ENCODE assay signal across 18 cellular contexts in the genomic region with DNA sequence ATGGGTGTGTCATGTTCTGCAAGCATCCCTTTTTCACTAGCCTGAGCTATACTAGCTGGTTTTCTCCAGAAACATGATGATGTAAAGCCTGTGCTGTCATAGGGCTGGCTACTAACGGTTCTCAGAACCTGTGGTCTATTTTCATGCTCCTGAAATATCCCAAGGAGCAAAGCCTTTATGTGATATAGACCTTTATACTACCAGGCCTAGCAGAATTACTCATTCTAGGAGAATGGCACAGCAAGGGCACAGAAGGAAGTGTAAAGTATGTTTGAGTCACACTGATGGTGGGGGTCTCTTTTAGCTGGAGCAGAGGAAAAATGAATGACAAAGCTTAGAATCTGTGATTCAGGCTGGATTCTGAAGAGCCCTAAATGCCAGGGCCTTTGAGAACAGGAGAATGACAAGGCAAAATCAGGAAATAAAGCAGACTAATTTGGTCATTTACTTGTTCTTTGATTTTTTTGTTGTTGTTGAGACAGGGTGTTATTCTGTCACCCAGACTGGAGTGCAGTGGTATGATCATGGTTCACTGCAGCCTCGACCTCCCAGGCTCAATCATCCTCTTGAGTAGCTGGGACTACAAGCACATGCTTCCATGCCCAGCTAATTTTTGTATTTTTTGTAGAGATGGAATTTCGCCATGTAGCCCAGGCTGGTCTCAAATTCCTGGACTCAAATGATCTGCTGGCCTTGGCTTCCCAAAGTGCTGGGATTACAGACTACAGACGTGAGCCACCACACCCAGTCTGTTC. TPM values are rescaled to one million over a fixed set of nuclear protein-coding genes. Genes with fewer than 3 reads are reported as not detected.
DNase-seq lines count a peak whose midpoint lies in the region; ATAC-seq and TF ChIP-seq lines count a peak whose summit lies in the region.
"Had no signal": no experiment of that assay in that cellular context is flagged by ENCODE, and none has a peak within 500 bp of the region (broad histone marks: within the 10 kb centered on the region; RNA-seq: fewer than 3 reads in every experiment).

No MANE protein-coding gene starts in this region.

- H3K4ac ChIP-seq in mesenchymal stem cell (ENCODE audit: low read depth in 1 of 2, low read length in 2 of 2): no peak overlapping the region

- TF ChIP-seq CTCF in Calu3 (IDR thresholded peaks at IDR 0.05; ENCODE audit: unreplicated experiment) (no peak), brain microvascular endothelial cell (IDR thresholded peaks at IDR 0.05; ENCODE audit: low read depth, low read length, missing control alignments) (no peak), upper lobe of right lung (IDR thresholded peaks at IDR 0.05) (no peak)

- H4K91ac ChIP-seq in mesenchymal stem cell (ENCODE audit: low read length): no peak overlapping the region

- ATAC-seq in upper lobe of right lung: no peak
- ATAC-seq: CD8-positive, alpha-beta T cell; mucosa of descending colon; sciatic nerve had no signal

- H3K9ac ChIP-seq in mesenchymal stem cell (ENCODE audit: low read length): peak overlapping the region; percentile 29

- intact Hi-C loops in Calu3 (cut with micrococcal nuclease; ENCODE audit: unreplicated experiment): no loop called here
- intact Hi-C loops in upper lobe of right lung (cut with DNase I): no loop called here
- intact Hi-C loops in head of caudate nucleus (cut with DNase I): no loop called here

- no peaks in the 10 kb centered on the region for H3K27me3 ChIP-seq in brain microvascular endothelial cell (replicated peaks)
- H3K27me3 ChIP-seq in mesenchymal stem cell (ENCODE audit: control insufficient read depth in 1 of 2, insufficient read depth in 1 of 2, low read length in 2 of 2): no peaks in the 10 kb centered on the region
- no peaks in the 10 kb centered on the region for H3K27me3 ChIP-seq in upper lobe of right lung
- H3K27me3 ChIP-seq: cardiac muscle cell, vagina had no signal

- no peak overlapping the region for H3K4me2 ChIP-seq in mesenchymal stem cell (ENCODE audit: low read length, poor library complexity, severe bottlenecking)

- DNase-seq in Calu3 (no peak), NCI-H226 (peak; percentile 42), brain microvascular endothelial cell (no peak), mesenchymal stem cell (peak; percentile 33), upper lobe of right lung (no peak), dedifferentiated amniotic fluid mesenchymal stem cell (ENCODE audit: extremely low spot score) (no peak), head of caudate nucleus (no peak), KBM-7 (no peak)
- DNase-seq: activated naive CD4-positive, alpha-beta T cell treated with anti-CD3 and anti-CD28 coated beads, Interleukin-2, amount 10 ng/mL, durations not matched to agents 7 days and 5 days; CD8-positive, alpha-beta T cell; DND-41; mucosa of descending colon; NCI-H1092 treated with DMSO at 0.1 percent for 48 hours; NCI-H748 treated with DMSO at 0.1 percent for 48 hours; nucleus accumbens had no signal

- H2BK12ac ChIP-seq in mesenchymal stem cell (ENCODE audit: low read length in 2 of 2): no peak overlapping the region

- WGBS in mesenchymal stem cell: 94% methylated on average over 2 of the region's 4 CpGs

- no peak overlapping the region for H3K4me3 Mint-ChIP-seq in Calu3 (ENCODE audit: low read depth, unreplicated experiment)
- H3K4me3 Mint-ChIP-seq: activated naive CD4-positive, alpha-beta T cell treated with anti-CD3 and anti-CD28 coated beads, Interleukin-2, amount 10 ng/mL, durations not matched to agents 7 days and 5 days; CD8-positive, alpha-beta T cell had no signal

- no peaks in the 10 kb centered on the region for H3K27me3 Mint-ChIP-seq in Calu3 (ENCODE audit: unreplicated experiment)
- H3K27me3 Mint-ChIP-seq: activated naive CD4-positive, alpha-beta T cell treated with anti-CD3 and anti-CD28 coated beads, Interleukin-2, amount 10 ng/mL, durations not matched to agents 7 days and 5 days had no signal

- no peak overlapping the region for H2AK5ac ChIP-seq in mesenchymal stem cell (ENCODE audit: low read length, severe bottlenecking)

- H2BK15ac ChIP-seq in mesenchymal stem cell (ENCODE audit: low read depth, poor library complexity, severe bottlenecking): no peak overlapping the region

- H3K27ac Mint-ChIP-seq in Calu3 (ENCODE audit: unreplicated experiment): peak overlapping the region; percentile 69
- H3K27ac Mint-ChIP-seq: activated naive CD4-positive, alpha-beta T cell treated with anti-CD3 and anti-CD28 coated beads, Interleukin-2, amount 10 ng/mL, durations not matched to agents 7 days and 5 days; CD8-positive, alpha-beta T cell had no signal

- no peaks in the 10 kb centered on the region for H3K36me3 Mint-ChIP-seq in Calu3 (ENCODE audit: insufficient read depth, unreplicated experiment)
- H3K36me3 Mint-ChIP-seq: activated naive CD4-positive, alpha-beta T cell treated with anti-CD3 and anti-CD28 coated beads, Interleukin-2, amount 10 ng/mL, durations not matched to agents 7 days and 5 days; CD8-positive, alpha-beta T cell had no signal

- no peak overlapping the region for H3K18ac ChIP-seq in mesenchymal stem cell (ENCODE audit: low read depth in 1 of 2, low read length in 2 of 2)

- no peak overlapping the region for H2AFZ ChIP-seq in mesenchymal stem cell (ENCODE audit: low read depth, low read length)

- in situ Hi-C loops in brain microvascular endothelial cell (cut with HindIII; ENCODE audit: low pct_ligation_motif_present, low sequenced_read_pairs): no loop called here
- in situ Hi-C loops in KBM-7 (cut with MboI; ENCODE audit: low pct_unique_long_range_greater_than_20kb, low sequenced_read_pairs): no loop called here

- no peak overlapping the region for H4K8ac ChIP-seq in mesenchymal stem cell (ENCODE audit: low read length)

- H3K9me3 ChIP-seq in mesenchymal stem cell (ENCODE audit: control insufficient read depth, low read length): no peaks in the 10 kb centered on the region
- no peaks in the 10 kb centered on the region for H3K9me3 ChIP-seq in upper lobe of right lung
- H3K9me3 ChIP-seq: mucosa of descending colon, vagina had no signal

- H3K79me1 ChIP-seq in mesenchymal stem cell (replicated peaks; ENCODE audit: low read length, poor library complexity, severe bottlenecking): no peaks in the 10 kb centered on the region

- no peak overlapping the region for H3K14ac ChIP-seq in mesenchymal stem cell (ENCODE audit: low read length in 2 of 2)

- H3K4me3 ChIP-seq in brain microvascular endothelial cell (ENCODE audit: low read depth, low read length): no peak overlapping the region
- no peak overlapping the region for H3K4me3 ChIP-seq in mesenchymal stem cell (ENCODE audit: insufficient read depth in 1 of 2, low read depth in 1 of 2, low read length in 2 of 2)
- H3K4me3 ChIP-seq in upper lobe of right lung: no peak overlapping the region
- H3K4me3 ChIP-seq: cardiac muscle cell, mucosa of descending colon, vagina had no signal

- no peak overlapping the region for H2BK120ac ChIP-seq in mesenchymal stem cell (ENCODE audit: low read depth, low read length)

- no peak overlapping the region for H3K23ac ChIP-seq in mesenchymal stem cell (ENCODE audit: low read length in 2 of 2)

- no peak overlapping the region for H2BK5ac ChIP-seq in mesenchymal stem cell (ENCODE audit: low read depth, low read length, poor library complexity, severe bottlenecking)

- BruUV-seq in Calu3 (replicated peaks; lab: Mats Ljungman, UMichigan): no TSS peak

- no peaks in the 10 kb centered on the region for H3K9me3 Mint-ChIP-seq in Calu3 (ENCODE audit: low read depth, unreplicated experiment)
- H3K9me3 Mint-ChIP-seq: activated naive CD4-positive, alpha-beta T cell treated with anti-CD3 and anti-CD28 coated beads, Interleukin-2, amount 10 ng/mL, durations not matched to agents 7 days and 5 days; CD8-positive, alpha-beta T cell had no signal

- H3K4me1 ChIP-seq in mesenchymal stem cell (ENCODE audit: control insufficient read depth, insufficient read depth, low read depth, low read length) (peaks cover 7% of the 10 kb centered on the region), upper lobe of right lung (no peaks in the 10 kb centered on the region)
- H3K4me1 ChIP-seq: vagina had no signal

- H3K36me3 ChIP-seq in brain microvascular endothelial cell (replicated peaks): no peaks in the 10 kb centered on the region
- no peaks in the 10 kb centered on the region for H3K36me3 ChIP-seq in mesenchymal stem cell (ENCODE audit: control insufficient read depth in 1 of 2, insufficient read depth in 2 of 2, low read depth in 1 of 2, low read length in 2 of 2)
- H3K36me3 ChIP-seq in upper lobe of right lung: no peaks in the 10 kb centered on the region
- H3K36me3 ChIP-seq: cardiac muscle cell, vagina had no signal

- H3K27ac ChIP-seq in brain microvascular endothelial cell: peak overlapping the region; percentile 22
- peak overlapping the region; percentile 35 for H3K27ac ChIP-seq in mesenchymal stem cell (ENCODE audit: low read length, poor library complexity, severe bottlenecking)
- H3K27ac ChIP-seq in upper lobe of right lung: no peak overlapping the region
- H3K27ac ChIP-seq: cardiac muscle cell, vagina had no signal

- peaks cover 27% of the 10 kb centered on the region for H3K4me1 Mint-ChIP-seq in Calu3 (ENCODE audit: low read depth, unreplicated experiment)
- H3K4me1 Mint-ChIP-seq: activated naive CD4-positive, alpha-beta T cell treated with anti-CD3 and anti-CD28 coated beads, Interleukin-2, amount 10 ng/mL, durations not matched to agents 7 days and 5 days had no signal

- CTCF ChIA-PET in Calu3 (lab: Charles Lee): interaction anchor here (0.6 to 1.1 kb wide), 2 partner anchors 11 to 45 kb away, joined by 4 to 5 read pairs; no protein-coding TSS in a partner anchor

RNA-seq across cellular contexts. Expression of gene TCEAL1, which starts 11.8 kb away (rescaled TPM):
- 16.4 and 17.1 TPM in 2 replicates for total RNA-seq in Calu3 (2022)
- 32.0 TPM for polyA plus RNA-seq in mesenchymal stem cell (2013, experiment 1 of 2)
- 31.1 TPM for polyA plus RNA-seq in mesenchymal stem cell (2013, experiment 2 of 2)
- total RNA-seq in upper lobe of right lung: 31.0 TPM

RNA-seq across cellular contexts. Expression of gene TCEAL3, which starts 32.8 kb away (rescaled TPM):
- total RNA-seq in Calu3 (2022) (9.1 TPM in 2 replicates), upper lobe of right lung (20.1 TPM)
- 52.4 TPM for polyA plus RNA-seq in mesenchymal stem cell (2013, experiment 1 of 2)
- polyA plus RNA-seq in mesenchymal stem cell (2013, experiment 2 of 2): 55.2 TPM

RNA-seq across cellular contexts. Expression of gene MORF4L2, which starts 45.9 kb away (rescaled TPM):
- total RNA-seq in Calu3 (2022): 388 and 438 TPM in 2 replicates
- 395 TPM for polyA plus RNA-seq in mesenchymal stem cell (2013, experiment 1 of 2)
- polyA plus RNA-seq in mesenchymal stem cell (2013, experiment 2 of 2): 407 TPM
- total RNA-seq in upper lobe of right lung: 185 TPM

RNA-seq across cellular contexts. Expression of gene TCEAL4, which starts 55.3 kb away (rescaled TPM):
- total RNA-seq in Calu3 (2022) (57.6 and 68.0 TPM in 2 replicates), upper lobe of right lung (92.3 TPM)
- 166 TPM for polyA plus RNA-seq in mesenchymal stem cell (2013, experiment 1 of 2)
- 162 TPM for polyA plus RNA-seq in mesenchymal stem cell (2013, experiment 2 of 2)

Comparison
In these comparisons a context has a peak if more than half of its experiments do, and no peak if none do; other contexts are left out.
1. DNase-seq: peak in NCI-H226 (single experiment) and mesenchymal stem cell (single experiment); none in Calu3 (single experiment), brain microvascular endothelial cell (single experiment), upper lobe of right lung (single experiment), dedifferentiated amniotic fluid mesenchymal stem cell (single experiment), head of caudate nucleus (0 of 42) and KBM-7 (single experiment).